8 cellular contexts compared by ENCODE assay signal in the genomic region with DNA sequence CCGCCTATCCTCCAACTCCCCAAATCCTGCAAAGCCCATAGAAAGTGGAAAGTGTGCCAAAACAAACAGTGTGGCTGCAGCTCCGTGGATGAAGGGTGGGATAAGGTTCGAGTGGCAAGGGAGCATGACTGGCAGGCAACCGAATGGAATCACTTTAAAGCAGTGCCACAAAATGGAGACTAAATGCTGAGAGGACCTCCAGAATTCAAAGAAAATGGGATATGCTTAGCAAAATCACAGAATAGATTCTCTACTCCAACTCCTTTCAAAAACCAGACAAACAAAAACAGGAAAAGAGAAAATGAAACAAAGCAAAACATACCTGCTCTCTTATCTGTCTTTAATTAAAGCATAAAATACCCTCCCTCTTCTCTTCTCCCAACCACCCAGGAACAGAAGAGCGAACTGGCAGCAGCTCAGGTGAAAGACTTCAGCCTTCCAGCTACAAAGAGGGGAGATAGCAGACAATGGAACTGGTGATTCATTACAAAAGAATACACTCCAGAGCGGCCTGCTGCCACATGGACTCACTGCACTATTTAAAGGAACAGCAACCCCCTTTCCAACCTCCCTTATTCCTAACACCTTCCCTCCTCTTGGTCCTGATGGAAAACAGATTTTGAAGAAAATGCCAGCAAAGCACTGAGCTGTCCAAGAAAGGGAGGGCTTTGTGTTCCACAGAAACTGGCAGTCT.
DNase-seq lines count a peak whose midpoint lies in the region; ATAC-seq and TF ChIP-seq lines count a peak whose summit lies in the region.

No MANE protein-coding gene starts in this region.

- no peaks in the 10 kb centered on the region for H4K20me1 ChIP-seq in mammary epithelial cell (ENCODE audit: insufficient read depth, low read length)

- H3K79me2 ChIP-seq in mammary epithelial cell (ENCODE audit: insufficient read depth, low read length): peaks cover 94% of the 10 kb centered on the region

- ATAC-seq in GM21447 (IDR thresholded peaks at IDR 0.05; ENCODE audit: unreplicated experiment): no peak

- BruUV-seq in mammary epithelial cell (replicated peaks; lab: Mats Ljungman, UMichigan): TSS peak; percentile 5

- H3K9ac ChIP-seq in mammary epithelial cell (ENCODE audit: insufficient read depth, low read length): peak overlapping the region; percentile 91

- DNase-seq in DMS53 (lab: John Stamatoyannopoulos, UW) (peak; percentile 65), DMS53 treated with DMSO at 0.1 percent for 48 hours (lab: John Stamatoyannopoulos, UW; ENCODE audit: unreplicated experiment) (no peak), NCI-H460 (ENCODE audit: extremely low read depth, low read depth) (peak; percentile 42), mammary epithelial cell (peak; percentile 80), islet precursor cell (peak; percentile 89), substantia nigra (lab: John Stamatoyannopoulos, UW) (peak in 12 of 49 donors; percentile 3 to 51 (median 11)), germinal center (ENCODE audit: low spot score) (no peak)

- 0% methylated on average over 3 of the region's 6 CpGs for WGBS in mammary epithelial cell (ENCODE audit: low coverage, missing lambda C conversion rate)

- peak overlapping the region; percentile 96 for H3K4me2 ChIP-seq in mammary epithelial cell (ENCODE audit: insufficient read depth, low read depth, low read length)

- in situ Hi-C loops in mammary epithelial cell (cut with MboI; ENCODE audit: low sequenced_read_pairs in 2 of 2): loop anchor here in 1 of 2 donors (25.0 kb wide), 1 partner anchor 199 kb away; a partner anchor contains a TSS

- intact Hi-C loops in mammary epithelial cell (cut with micrococcal nuclease): loop anchor here (1.0 to 5.0 kb wide), 5 partner anchors 51 to 484 kb away; a partner anchor contains a TSS

- CTCF ChIA-PET in mammary epithelial cell (lab: Charles Lee; ENCODE audit: low non-redundant PET): no interaction called here

- TF ChIP-seq CTCF in mammary epithelial cell (conservative IDR thresholded peaks at IDR 0.05 in 1 of 2, IDR thresholded peaks at IDR 0.05 in 1 of 2; ENCODE audit: extremely low read depth in 1 of 2, insufficient read depth in 1 of 2, low read depth in 1 of 2, low read length in 2 of 2): no peak

- dilution Hi-C loops in mammary epithelial cell (cut with HindIII; ENCODE audit: low sequenced_read_pairs): loop anchor here (5.0 kb wide), 2 partner anchors 51 to 54 kb away; no protein-coding TSS in a partner anchor

- H2AFZ ChIP-seq in mammary epithelial cell (ENCODE audit: low read depth, low read length): peak overlapping the region; percentile 3

- H3K4me1 ChIP-seq in mammary epithelial cell (ENCODE audit: insufficient read depth, low read length): peaks cover 23% of the 10 kb centered on the region

- H3K9me3 ChIP-seq in mammary epithelial cell (replicated peaks; ENCODE audit: insufficient read depth, low read length): no peaks in the 10 kb centered on the region

- H3K27ac ChIP-seq in mammary epithelial cell (ENCODE audit: insufficient read depth, low read depth, low read length) (peak overlapping the region; percentile 90), substantia nigra (ENCODE audit: low read depth, low read length, poor library complexity, severe bottlenecking) (peak overlapping the region; percentile 31)

- peaks cover 2% of the 10 kb centered on the region for H3K36me3 ChIP-seq in mammary epithelial cell (ENCODE audit: insufficient read depth, low read length)

- H3K4me3 ChIP-seq in mammary epithelial cell (replicated peaks in 1 of 3; ENCODE audit: insufficient read depth in 1 of 3, low read depth in 2 of 3, low read length in 3 of 3): peak overlapping the region; percentile 55 to 83 (median 69)

- no peaks in the 10 kb centered on the region for H3K27me3 ChIP-seq in mammary epithelial cell (ENCODE audit: insufficient read depth, low read length)

Comparison
In these comparisons a context has a peak if more than half of its experiments do, and no peak if none do; other contexts are left out.
1. DNase-seq: peak in DMS53 (single experiment), NCI-H460 (single experiment), mammary epithelial cell (single experiment) and islet precursor cell (single experiment); none in DMS53 treated with DMSO at 0.1 percent for 48 hours (single experiment) and germinal center (single experiment).